ENCODE assay signal across 19 cellular contexts in the genomic region with DNA sequence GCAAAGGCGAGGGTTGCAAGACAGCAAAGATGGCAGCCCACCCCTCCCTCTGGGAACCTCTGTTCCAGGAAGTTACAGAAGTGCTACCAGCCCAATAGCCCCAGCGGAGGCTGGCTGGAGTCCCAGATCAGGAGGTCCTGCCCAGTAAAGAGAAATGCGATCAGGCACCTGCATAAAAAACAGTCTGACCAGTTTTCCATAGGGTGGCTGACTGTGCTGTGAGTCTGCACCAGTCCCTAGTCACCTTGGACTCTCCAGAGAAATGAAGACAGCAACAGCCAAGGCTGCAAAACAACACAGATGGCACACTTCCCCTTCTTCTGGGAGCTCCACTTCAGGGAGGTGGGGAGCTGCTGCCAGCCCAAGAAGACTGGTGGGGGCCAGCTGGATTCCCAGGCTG.
DNase-seq lines count a peak whose midpoint lies in the region; ATAC-seq and TF ChIP-seq lines count a peak whose summit lies in the region.
"Had no signal": no experiment of that assay in that cellular context is flagged by ENCODE, and none has a peak within 500 bp of the region (broad histone marks: within the 10 kb centered on the region; RNA-seq: fewer than 3 reads in every experiment).

No MANE protein-coding gene starts in this region.

- ATAC-seq in mucosa of descending colon = peak; percentile 82
- no peak for ATAC-seq in HG02840 (IDR thresholded peaks at IDR 0.05; ENCODE audit: low FRiP score, unreplicated experiment)
- ATAC-seq: Panc1, SK-N-SH treated with all-trans-retinoic acid at 6 μM for 48 hours had no signal

- intact Hi-C loops in mucosa of descending colon (cut with DNase I, micrococcal nuclease) = no loop called here

- H4K20me1 ChIP-seq in OCI-LY1 (ENCODE audit: insufficient read depth, low read length) = no peaks in the 10 kb centered on the region

- H3K9me2 ChIP-seq in OCI-LY1 (ENCODE audit: low read depth, low read length) = no peaks in the 10 kb centered on the region

- H2AFZ ChIP-seq in OCI-LY1 (ENCODE audit: low read length) = peak overlapping the region; percentile 28; the same call in 1 of the 2 replicates

- peaks cover 41% of the 10 kb centered on the region for H3K4me1 ChIP-seq in OCI-LY1 (ENCODE audit: insufficient read depth, low read length, severe bottlenecking)
- H3K4me1 ChIP-seq in mucosa of descending colon (ENCODE audit: low read depth) = no peaks in the 10 kb centered on the region

- TF ChIP-seq CTCF in HL-60 (IDR thresholded peaks at IDR 0.05; ENCODE audit: insufficient read depth, low read length) (no peak), LNCaP clone FGC (IDR thresholded peaks at IDR 0.05; ENCODE audit: control insufficient read depth, extremely low read depth, insufficient read depth) (no peak), OCI-LY1 (IDR thresholded peaks at IDR 0.05; ENCODE audit: low read length) (no peak), mucosa of descending colon (IDR thresholded peaks at IDR 0.05) (no peak)

- peak overlapping the region; percentile 5; the same call in 1 of the 2 replicates for H3K4me2 ChIP-seq in OCI-LY1 (ENCODE audit: low read length)

- peaks cover 4% of the 10 kb centered on the region; the same call in 1 of the 2 replicates for H3K36me3 ChIP-seq in OCI-LY1 (ENCODE audit: insufficient read depth, low read length)
- no peaks in the 10 kb centered on the region for H3K36me3 ChIP-seq in mucosa of descending colon (ENCODE audit: low read depth)

- H3K9me3 ChIP-seq in OCI-LY1 (ENCODE audit: low read length) (peaks cover 2% of the 10 kb centered on the region; the same call in 1 of the 2 replicates), mucosa of descending colon (no peaks in the 10 kb centered on the region)

- H3K4me3 ChIP-seq in HL-60 (replicated peaks; ENCODE audit: insufficient read depth, low read length) (no peak overlapping the region), LNCaP clone FGC (ENCODE audit: low read depth, low read length) (no peak overlapping the region), OCI-LY1 (ENCODE audit: low read depth, low read length, poor library complexity, severe bottlenecking) (no peak overlapping the region), mucosa of descending colon (no peak overlapping the region)

- no peaks in the 10 kb centered on the region for H3F3A ChIP-seq in OCI-LY1 (ENCODE audit: insufficient read depth, low read length)

- H3K27ac ChIP-seq in HL-60 (replicated peaks) (peak overlapping the region; percentile 31), OCI-LY1 (ENCODE audit: low read depth, low read length, poor library complexity, severe bottlenecking) (peak overlapping the region; percentile 36)

- H3K9ac ChIP-seq in OCI-LY1 (ENCODE audit: low read length) = no peak overlapping the region; the same call in 1 of the 2 replicates

- H3K79me2 ChIP-seq in OCI-LY1 (ENCODE audit: insufficient read depth, low read length) = no peaks in the 10 kb centered on the region

- H3K27me3 ChIP-seq in HL-60 (ENCODE audit: insufficient read depth, poor library complexity, severe bottlenecking) (no peaks in the 10 kb centered on the region), OCI-LY1 (ENCODE audit: insufficient read depth, low read length) (no peaks in the 10 kb centered on the region)

- DNase-seq in HL-60 (ENCODE audit: low read depth in 1 of 2, low spot score in 1 of 2) (peak; percentile 22 to 54), LNCaP clone FGC (ENCODE audit: low read depth) (peak; percentile 34), mucosa of descending colon (peak; percentile 49 to 56 (median 55)), NOMO-1 treated with dmso at 0.1 percent for 144 hours (lab: John Stamatoyannopoulos, UW; ENCODE audit: unreplicated experiment) (no peak)
- no peak for DNase-seq in stimulated activated CD4-positive, alpha-beta T cell treated with anti-CD3 and anti-CD28 coated beads, Interleukin-2, amount 100 ng/mL, for 48 hours
- DNase-seq: CD4-positive, alpha-beta memory T cell; DMS79 treated with DMSO at 0.1 percent for 48 hours; HCEC 1CT; IMR-90; NCI-H1048; NCI-H1694; NCI-H2171; NCI-H510A; NK-92 treated with Interleukin-12 subunit alpha and Interleukin-12 subunit beta, amount 100 ng/mL, for 24 hours; SHP77 had no signal

Comparison
In these comparisons a context has a peak if more than half of its experiments do, and no peak if none do; other contexts are left out.
1. DNase-seq: peak in HL-60 (2 of 2), LNCaP clone FGC (single experiment) and mucosa of descending colon (3 of 3); none in NOMO-1 treated with dmso at 0.1 percent for 144 hours (single experiment) and stimulated activated CD4-positive, alpha-beta T cell treated with anti-CD3 and anti-CD28 coated beads, Interleukin-2, amount 100 ng/mL, for 48 hours (0 of 2).